ENCODE assay signal across 13 cellular contexts in genomic region chr11:49196002-49196401, GRCh38. TPM values are rescaled to one million over a fixed set of nuclear protein-coding genes. Genes with fewer than 3 reads are reported as not detected.
A peak's percentile ranks its signal among the peaks of the same experiment; 100 is the strongest.
DNase-seq lines count a peak whose midpoint lies in the region; ATAC-seq, FAIRE-seq and TF ChIP-seq lines count a peak whose summit lies in the region.
"Not testable (repeated sequence)": the region's sequence is repeated elsewhere in the genome, so short reads cannot be mapped to it uniquely, and the experiment has no call there.
"Had no signal": no experiment of that assay in that cellular context is flagged by ENCODE, and none has a peak within 500 bp of the region (broad histone marks: within the 10 kb centered on the region; RNA-seq: fewer than 3 reads in every experiment).

No MANE protein-coding gene starts in this region.

- not testable (repeated sequence) for H3K4me3 ChIP-seq in mucosa of descending colon; small intestine (ENCODE audit: low read depth in 1 of 2, low read length in 2 of 2)

- WGBS in small intestine, 3 donors, result 23 to 60% (median 32%) methylated on average over 6 of the region's 6 CpGs

- FAIRE-seq in G401.6 (lab: Jason Lieb, UNC) (peak; percentile 53), colon (lab: Jason Lieb, UNC) (peak; percentile 99), frontal cortex (lab: Jason Lieb, UNC) (peak; percentile 97), small intestine (lab: Jason Lieb, UNC) (peak; percentile 99)

- DNase-seq in LoVo (ENCODE audit: low spot score), result peak; percentile 20
- not testable (repeated sequence) for DNase-seq in frontal cortex (ENCODE audit: low spot score in 2 of 2)
- peak in 2 of 3 donors; percentile 14 to 39 for DNase-seq in mucosa of descending colon
- DNase-seq in small intestine, result peak; percentile 49

- H3K36me3 ChIP-seq in mucosa of descending colon (ENCODE audit: low read depth); small intestine (ENCODE audit: control insufficient read depth in 2 of 2, insufficient read depth in 2 of 2, low read length in 2 of 2): not testable (repeated sequence)

- ATAC-seq in mucosa of descending colon, result peak; percentile 92

- peak overlapping the region; percentile 93 for H3K27ac ChIP-seq in 22Rv1
- not testable (repeated sequence) for H3K27ac ChIP-seq in small intestine (ENCODE audit: low read depth in 1 of 2, low read length in 1 of 2)

- intact Hi-C loops in mucosa of descending colon (cut with DNase I, micrococcal nuclease), result not testable (repeated sequence)

- H3K27me3 ChIP-seq in small intestine (ENCODE audit: control insufficient read depth in 2 of 2, insufficient read depth in 2 of 2, low read length in 2 of 2), result not testable (repeated sequence)

- peaks cover 15% of the 10 kb centered on the region for H3K4me1 ChIP-seq in mucosa of descending colon (ENCODE audit: low read depth)
- H3K4me1 ChIP-seq in small intestine (ENCODE audit: control insufficient read depth in 2 of 2, insufficient read depth in 1 of 2, low read depth in 1 of 2, low read length in 1 of 2), result not testable (repeated sequence)

- not testable (repeated sequence) for TF ChIP-seq CTCF in 22Rv1 (IDR thresholded peaks at IDR 0.05); mucosa of descending colon (IDR thresholded peaks at IDR 0.05)

- not testable (repeated sequence) for H3K9me3 ChIP-seq in mucosa of descending colon; small intestine (ENCODE audit: control insufficient read depth, low read depth)

RNA-seq across cellular contexts. Expression of gene FOLH1, which starts 12.4 kb away (rescaled TPM):
- total RNA-seq in frontal cortex (4.9 TPM), mucosa of descending colon (1 to 10 TPM in 2 of 3 donors, under 1 TPM in 1; 0.34 to 1.4 (median 1.0) TPM)
- 100 to 1,000 TPM in 2 of 3 donors, 10 to 100 TPM in 1; 69.8 to 345 (median 329) TPM for polyA plus RNA-seq in small intestine
- total RNA-seq: Caco-2; CD4-positive, CD25-positive, alpha-beta regulatory T cell; CD8-positive, alpha-beta T cell; GM12878; H9 had no signal
- polyA plus RNA-seq: BJ; CD4-positive, CD25-positive, alpha-beta regulatory T cell; GM12878 had no signal
